Comparison of ENCODE assay signal across 26 cellular contexts in genomic region chr14:100784523-100785337, GRCh38. TPM values are rescaled to one million over a fixed set of nuclear protein-coding genes. Genes with fewer than 3 reads are reported as not detected.
DNase-seq lines count a peak whose midpoint lies in the region; ATAC-seq and TF ChIP-seq lines count a peak whose summit lies in the region.
"Had no signal": no experiment of that assay in that cellular context is flagged by ENCODE, and none has a peak within 500 bp of the region (broad histone marks: within the 10 kb centered on the region; RNA-seq: fewer than 3 reads in every experiment).

No MANE protein-coding gene starts in this region.

- no peak overlapping the region for H2AFZ ChIP-seq in mesenchymal stem cell (ENCODE audit: low read depth, low read length)
- H2AFZ ChIP-seq: hepatocyte had no signal

- TF ChIP-seq POLR2A in tibial nerve (IDR thresholded peaks at IDR 0.05): no peak

- H2BK15ac ChIP-seq in mesenchymal stem cell (ENCODE audit: low read depth, poor library complexity, severe bottlenecking): no peak overlapping the region

- H2BK5ac ChIP-seq in mesenchymal stem cell (ENCODE audit: low read depth, low read length, poor library complexity, severe bottlenecking): no peak overlapping the region

- H3K23ac ChIP-seq in mesenchymal stem cell (ENCODE audit: low read length in 2 of 2): peak overlapping the region in 1 of 2 experiments; percentile 61

- no peak overlapping the region for H3K14ac ChIP-seq in mesenchymal stem cell (ENCODE audit: low read length in 2 of 2)

- H3K4me2 ChIP-seq in mesenchymal stem cell (ENCODE audit: low read length, poor library complexity, severe bottlenecking): no peak overlapping the region
- H3K4me2 ChIP-seq: hepatocyte, KMS-11 had no signal

- no peak overlapping the region for H2BK12ac ChIP-seq in mesenchymal stem cell (ENCODE audit: low read length in 2 of 2)

- H3K18ac ChIP-seq in mesenchymal stem cell (ENCODE audit: low read depth in 1 of 2, low read length in 2 of 2): peak overlapping the region in 1 of 2 experiments; percentile 26

- ATAC-seq in HG03457 (IDR thresholded peaks at IDR 0.05; ENCODE audit: unreplicated experiment) (no peak), HG03139 (IDR thresholded peaks at IDR 0.05; ENCODE audit: unreplicated experiment) (no peak)
- ATAC-seq: activated T-helper 17 cell treated with anti-CD3 and anti-CD28 coated beads, Interleukin-2, amount 50 U/mL, for 72 hours; left ventricle myocardium superior; natural killer cell treated with Interleukin-12 subunit alpha and Interleukin-12 subunit beta and Interleukin-15 and Interleukin-18, amount 100 ng/mL, for 72 hours; stimulated activated naive CD8-positive, alpha-beta T cell treated with anti-CD3 and anti-CD28 coated beads, Interleukin-15, Interleukin-2, amounts not matched to agents 100 U/mL and 50 U/mL, for 24 hours had no signal

- H3K4ac ChIP-seq in mesenchymal stem cell (ENCODE audit: low read depth in 1 of 2, low read length in 2 of 2): no peak overlapping the region

- WGBS in mesenchymal stem cell: 92% methylated on average over 11 of the region's 11 CpGs
- WGBS in tibial nerve, 2 donors: 90 to 93% methylated on average over 11 of the region's 11 CpGs

- TF ChIP-seq EP300 in tibial nerve (IDR thresholded peaks at IDR 0.05): no peak

- H3K4me1 ChIP-seq in BE2C: peaks cover 46% of the 10 kb centered on the region
- no peaks in the 10 kb centered on the region for H3K4me1 ChIP-seq in mesenchymal stem cell (ENCODE audit: control insufficient read depth, insufficient read depth, low read depth, low read length)
- H3K4me1 ChIP-seq in tibial nerve: no peaks in the 10 kb centered on the region
- H3K4me1 ChIP-seq: foreskin keratinocyte, prostate gland had no signal

- H3K79me1 ChIP-seq in mesenchymal stem cell (replicated peaks; ENCODE audit: low read length, poor library complexity, severe bottlenecking): no peaks in the 10 kb centered on the region

- H3K9me3 ChIP-seq in BE2C (no peaks in the 10 kb centered on the region), mesenchymal stem cell (ENCODE audit: control insufficient read depth, low read length) (no peaks in the 10 kb centered on the region), tibial nerve (no peaks in the 10 kb centered on the region)
- H3K9me3 ChIP-seq: prostate gland had no signal

- no peak overlapping the region for H4K8ac ChIP-seq in mesenchymal stem cell (ENCODE audit: low read length)

- H3K27me3 ChIP-seq in BE2C (no peaks in the 10 kb centered on the region), mesenchymal stem cell (ENCODE audit: control insufficient read depth in 1 of 2, insufficient read depth in 1 of 2, low read length in 2 of 2) (peaks cover 13 to 54% of the 10 kb centered on the region in 2 experiments), tibial nerve (no peaks in the 10 kb centered on the region)
- H3K27me3 ChIP-seq: hepatocyte had no signal

- peak; percentile 11 for DNase-seq in BE2C
- peak; percentile 75 for DNase-seq in DMS79 treated with DMSO at 0.1 percent for 48 hours (lab: John Stamatoyannopoulos, UW)
- DNase-seq in NCI-H510A treated with DMSO at 0.1 percent for 48 hours (lab: John Stamatoyannopoulos, UW): peak; percentile 52
- no peak for DNase-seq in mesenchymal stem cell
- no peak for DNase-seq in tibial nerve (ENCODE audit: low spot score in 2 of 2)
- DNase-seq: activated CD4-positive, alpha-beta T cell treated with anti-CD3 and anti-CD28 coated beads, Interleukin-2, amount 50 U/mL, for 1 hour; activated naive CD8-positive, alpha-beta T cell treated with anti-CD3 and anti-CD28 coated beads, Interleukin-2, amount 10 ng/mL, durations not matched to agents 7 days and 5 days; effector CD8-positive, alpha-beta T cell; H9; immature natural killer cell; left ventricle myocardium superior; midbrain; stimulated activated CD4-positive, alpha-beta T cell treated with anti-CD3 and anti-CD28 coated beads, Interleukin-4, amount 100 ng/mL, for 4 hours; stimulated activated naive CD8-positive, alpha-beta T cell treated with anti-CD3 and anti-CD28 coated beads, Interleukin-15, Interleukin-2, amounts not matched to agents 100 U/mL and 50 U/mL, for 24 hours had no signal

- H3K36me3 ChIP-seq in BE2C (no peaks in the 10 kb centered on the region), mesenchymal stem cell (ENCODE audit: control insufficient read depth in 1 of 2, insufficient read depth in 2 of 2, low read depth in 1 of 2, low read length in 2 of 2) (no peaks in the 10 kb centered on the region), tibial nerve (no peaks in the 10 kb centered on the region)
- H3K36me3 ChIP-seq: prostate gland had no signal

- no peak overlapping the region for H3K4me3 ChIP-seq in BE2C (ENCODE audit: low read depth, low read length)
- no peak overlapping the region for H3K4me3 ChIP-seq in mesenchymal stem cell (ENCODE audit: insufficient read depth in 1 of 2, low read depth in 1 of 2, low read length in 2 of 2)
- no peak overlapping the region for H3K4me3 ChIP-seq in tibial nerve
- H3K4me3 ChIP-seq: hepatocyte, prostate gland had no signal

- no peak overlapping the region for H2AK5ac ChIP-seq in mesenchymal stem cell (ENCODE audit: low read length, severe bottlenecking)

- peak overlapping the region; percentile 20 for H4K91ac ChIP-seq in mesenchymal stem cell (ENCODE audit: low read length)

- no peak overlapping the region for H3K9ac ChIP-seq in mesenchymal stem cell (ENCODE audit: low read length)
- H3K9ac ChIP-seq: KMS-11 had no signal

- TF ChIP-seq CTCF in BE2C (IDR thresholded peaks at IDR 0.05; ENCODE audit: low read depth, low read length) (no peak), tibial nerve (IDR thresholded peaks at IDR 0.05) (no peak)

- no peak overlapping the region for H2BK120ac ChIP-seq in mesenchymal stem cell (ENCODE audit: low read depth, low read length)

- H3K27ac ChIP-seq in mesenchymal stem cell (ENCODE audit: low read length, poor library complexity, severe bottlenecking) (no peak overlapping the region), tibial nerve (no peak overlapping the region)
- H3K27ac ChIP-seq: foreskin keratinocyte, hepatocyte, KMS-11, prostate gland, VCaP had no signal

RNA-seq across cellular contexts. Expression of gene MEG3, which starts 41.2 kb away (rescaled TPM):
- 610 TPM for polyA plus RNA-seq in BE2C (2012; ENCODE audit: insufficient read depth, insufficient read length, low read depth)
- polyA plus RNA-seq in mesenchymal stem cell (2013, experiment 1 of 2): 0.12 TPM
- polyA plus RNA-seq in mesenchymal stem cell (2013, experiment 2 of 2): 0.01 TPM
- total RNA-seq in tibial nerve: 100 to 1,000 TPM; 101 to 177 (median 167) TPM
- total RNA-seq: activated naive CD8-positive, alpha-beta T cell treated with anti-CD3 and anti-CD28 coated beads, Interleukin-2, amount 10 ng/mL, durations not matched to agents 7 days and 5 days; activated T-helper 17 cell treated with anti-CD3 and anti-CD28 coated beads, Interleukin-2, amount 50 U/mL, for 72 hours; CD4-positive, alpha-beta T cell; hepatocyte; HT1080; natural killer cell treated with Interleukin-12 subunit alpha and Interleukin-12 subunit beta and Interleukin-15 and Interleukin-18, amount 100 ng/mL, for 72 hours; T-helper 2 cell treated with Interferon-gamma antibody and Interleukin-4, amounts not matched to agents 100 ng/mL and 5 ng/mL, for 36 hours had no signal
- polyA plus RNA-seq: hepatocyte, immature natural killer cell had no signal

RNA-seq across cellular contexts. Expression of gene DLK1, which starts 58.0 kb away (rescaled TPM):
- 1,382 TPM for polyA plus RNA-seq in BE2C (2012; ENCODE audit: insufficient read depth, insufficient read length, low read depth)
- polyA plus RNA-seq in mesenchymal stem cell (2013, experiment 1 of 2): 80.9 TPM
- polyA plus RNA-seq in mesenchymal stem cell (2013, experiment 2 of 2): 81.8 TPM
- total RNA-seq in tibial nerve: not detected
- total RNA-seq: activated naive CD8-positive, alpha-beta T cell treated with anti-CD3 and anti-CD28 coated beads, Interleukin-2, amount 10 ng/mL, durations not matched to agents 7 days and 5 days; activated T-helper 17 cell treated with anti-CD3 and anti-CD28 coated beads, Interleukin-2, amount 50 U/mL, for 72 hours; CD4-positive, alpha-beta T cell; foreskin keratinocyte; HT1080; natural killer cell treated with Interleukin-12 subunit alpha and Interleukin-12 subunit beta and Interleukin-15 and Interleukin-18, amount 100 ng/mL, for 72 hours; T-helper 2 cell treated with Interferon-gamma antibody and Interleukin-4, amounts not matched to agents 100 ng/mL and 5 ng/mL, for 36 hours had no signal
- polyA plus RNA-seq: foreskin keratinocyte, immature natural killer cell had no signal

Comparison
In these comparisons a context has a peak if more than half of its experiments do, and no peak if none do; other contexts are left out.
1. DNase-seq: peak in BE2C (single experiment), DMS79 treated with DMSO at 0.1 percent for 48 hours (single experiment) and NCI-H510A treated with DMSO at 0.1 percent for 48 hours (single experiment); none in mesenchymal stem cell (single experiment) and tibial nerve (0 of 2).